In genomic region chr2:151655663-151656398, GRCh38 we compare ENCODE assay signal across 20 cellular contexts.
"Had no signal": no experiment of that assay in that cellular context is flagged by ENCODE, and none has a peak within 500 bp of the region (broad histone marks: within the 10 kb centered on the region; RNA-seq: fewer than 3 reads in every experiment).

No MANE protein-coding gene starts in this region.

- DNase-seq: activated CD4-positive, alpha-beta memory T cell treated with anti-CD3 and anti-CD28 coated beads for 36 hours; activated CD4-positive, alpha-beta T cell treated with anti-CD3 and anti-CD28 coated beads, Interleukin-2, amount 10 ng/mL, durations not matched to agents 7 days and 5 days; activated CD4-positive, CD25-positive, alpha-beta regulatory T cell; activated gamma-delta T cell treated with Interleukin-2 at 50 U/mL for 16 hours; activated naive CD4-positive, alpha-beta T cell treated with anti-CD3 and anti-CD28 coated beads, Interleukin-2, amount 10 ng/mL, durations not matched to agents 7 days and 5 days; activated naive CD8-positive, alpha-beta T cell treated with anti-CD3 and anti-CD28 coated beads for 36 hours; activated T-cell treated with anti-CD3 and anti-CD28 coated beads for 4 hours; activated T-cell treated with anti-CD3 and anti-CD28 coated beads, Interleukin-2, amount 50 U/mL, for 72 hours; NCI-H1105 treated with DMSO at 0.1 percent for 48 hours; NCI-H1436 treated with DMSO at 0.1 percent for 48 hours; NCI-H187; NCI-H2081; NCI-H2171; NCI-H345; NCI-H510A; NCI-H69; RPMI8226; SK-N-SH; T-helper 1 cell had no signal

- H3K9me3 ChIP-seq: SK-N-SH had no signal

- H3K9ac ChIP-seq: SK-N-SH had no signal

- H3K27ac ChIP-seq: VCaP had no signal

- H3K4me2 ChIP-seq: SK-N-SH had no signal
